27 cellular contexts compared by ENCODE assay signal in genomic region chr1:168405931-168406330, GRCh38.
"Had no signal": no experiment of that assay in that cellular context is flagged by ENCODE, and none has a peak within 500 bp of the region (broad histone marks: within the 10 kb centered on the region; RNA-seq: fewer than 3 reads in every experiment).

No MANE protein-coding gene starts in this region.

- H3K4me3 ChIP-seq: gastrocnemius medialis, hepatocyte, pancreas, prostate gland, sigmoid colon, suprapubic skin, tibial nerve had no signal

- H3K36me3 ChIP-seq: gastrocnemius medialis, pancreas, prostate gland, sigmoid colon, suprapubic skin, tibial nerve had no signal

- H3K27me3 ChIP-seq: gastrocnemius medialis, hepatocyte, pancreas, sigmoid colon, tibial nerve had no signal

- H3K4me1 ChIP-seq: gastrocnemius medialis, pancreas, prostate gland, suprapubic skin had no signal

- ATAC-seq: activated CD4-positive, alpha-beta T cell treated with anti-CD3 and anti-CD28 coated beads for 36 hours; activated naive CD8-positive, alpha-beta T cell treated with anti-CD3 and anti-CD28 coated beads, Interleukin-2, amount 50 U/mL, for 24 hours; esophagus mucosa; gastrocnemius medialis; left cardiac atrium; pancreas; stimulated activated memory B cell treated with anti-CD40 and anti-IgM and Interleukin-4, amounts not matched to agents 10 μg/mL and 1 μg/mL and 100 μg/mL, for 72 hours had no signal

- H3K9me3 ChIP-seq: gastrocnemius medialis, pancreas, prostate gland, sigmoid colon, suprapubic skin had no signal

- DNase-seq: activated CD4-positive, alpha-beta T cell treated with anti-CD3 and anti-CD28 coated beads for 36 hours; activated CD4-positive, alpha-beta T cell treated with anti-CD3 and anti-CD28 coated beads, Interleukin-2, amount 50 U/mL, for 4 hours; activated CD4-positive, CD25-positive, alpha-beta regulatory T cell; activated CD8-positive, alpha-beta memory T cell treated with anti-CD3 and anti-CD28 coated beads, Interleukin-2, amount 50 U/mL, for 4 hours; activated gamma-delta T cell treated with Interleukin-2 at 50 U/mL for 16 hours; activated naive CD8-positive, alpha-beta T cell treated with anti-CD3 and anti-CD28 coated beads, Interleukin-2, amount 50 U/mL, for 24 hours; activated T-cell treated with anti-CD3 and anti-CD28 coated beads, Interleukin-2, amount 50 U/mL, for 1 hour; amygdala; endodermal cell; gastrocnemius medialis; glutamatergic neuron; left cardiac atrium; mammary epithelial cell; naive B cell; pancreas; retina; sigmoid colon; small intestine; stimulated activated CD4-positive, alpha-beta T cell treated with anti-CD3 and anti-CD28 coated beads, Interleukin-1b, Interleukin-23, amount 100 ng/mL, for 48 hours; stimulated activated CD4-positive, alpha-beta T cell treated with anti-CD3 and anti-CD28 coated beads, Interleukin-4, amount 100 ng/mL, for 4 hours; stimulated activated CD8-positive, alpha-beta memory T cell treated with anti-CD3 and anti-CD28 coated beads, Interleukin-4, amount 100 ng/mL, for 48 hours had no signal

- H3K27ac ChIP-seq: gastrocnemius medialis, hepatocyte, pancreas, prostate gland, suprapubic skin had no signal
